In the genomic region with DNA sequence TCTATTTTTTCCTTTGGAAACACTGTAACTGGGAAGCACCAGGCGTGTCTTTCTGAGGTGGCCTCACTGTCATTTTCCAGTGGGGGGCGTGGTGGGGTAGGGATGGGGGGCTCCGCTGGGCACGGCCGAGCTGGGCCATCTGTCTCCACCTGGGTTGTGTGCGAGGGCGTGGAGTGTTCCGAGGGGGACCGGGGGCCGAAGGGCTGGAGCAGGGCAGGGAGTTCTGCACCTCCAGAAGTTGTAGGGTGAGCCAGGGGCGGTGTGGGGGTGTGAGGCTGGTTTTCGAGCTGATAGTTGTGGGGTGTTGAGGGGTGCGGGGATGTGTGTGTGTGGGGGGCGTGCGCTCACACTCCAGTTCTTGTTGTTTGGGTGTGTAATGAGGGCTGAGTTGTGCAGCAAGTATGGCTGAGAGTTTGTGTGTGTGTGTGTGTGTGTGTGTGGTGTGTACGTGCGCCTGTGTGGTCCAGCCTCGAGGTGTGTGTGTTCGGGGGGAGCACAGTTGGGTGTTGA, we compare ENCODE assay signal across 9 cellular contexts. TPM values are rescaled to one million over a fixed set of nuclear protein-coding genes. Genes with fewer than 3 reads are reported as not detected.
DNase-seq lines count a peak whose midpoint lies in the region; ATAC-seq, FAIRE-seq and TF ChIP-seq lines count a peak whose summit lies in the region.
"Had no signal": no experiment of that assay in that cellular context is flagged by ENCODE, and none has a peak within 500 bp of the region (broad histone marks: within the 10 kb centered on the region; RNA-seq: fewer than 3 reads in every experiment).

No MANE protein-coding gene starts in this region.

- ATAC-seq in HepG2, result no peak
- no peak for ATAC-seq in HG03135 (IDR thresholded peaks at IDR 0.05; ENCODE audit: unreplicated experiment)
- no peak for ATAC-seq in GM19467 (IDR thresholded peaks at IDR 0.05; ENCODE audit: unreplicated experiment)

- no peak for FAIRE-seq in astrocyte (lab: Jason Lieb, UNC)
- no peak for FAIRE-seq in HepG2 (lab: Jason Lieb, UNC)

- BruUV-seq in HepG2 (replicated peaks; lab: Mats Ljungman, UMichigan), result no TSS peak

- H3K4me3 Mint-ChIP-seq in astrocyte (ENCODE audit: unreplicated experiment), result peak overlapping the region; percentile 95

- intact Hi-C loops in HepG2 (cut with micrococcal nuclease; ENCODE audit: unreplicated experiment) (no loop called here), thyroid gland (cut with DNase I) (loop anchor here (5.0 kb wide), 1 partner anchor 72 kb away; a partner anchor contains a TSS)

- peak overlapping the region; percentile 90 for H3K27ac ChIP-seq in astrocyte (ENCODE audit: low read depth, low read length)
- peak overlapping the region; percentile 68 for H3K27ac ChIP-seq in HepG2 (ENCODE audit: extremely low read length, insufficient read depth, low read length)
- peak overlapping the region in 2 of 3 donors; percentile 71 to 73 for H3K27ac ChIP-seq in thyroid gland

- no peaks in the 10 kb centered on the region for H3K9me3 Mint-ChIP-seq in astrocyte (ENCODE audit: unreplicated experiment)

- WGBS in HepG2 (ENCODE audit: low lambda C conversion rate), result 48% methylated on average over 19 of the region's 19 CpGs
- WGBS in thyroid gland, 2 donors, result 2 to 3% methylated on average over 10 to 18 of the region's 19 CpGs

- H3K4me1 ChIP-seq in astrocyte (ENCODE audit: insufficient read depth, low read length), result peaks cover 23% of the 10 kb centered on the region
- peaks cover 26% of the 10 kb centered on the region for H3K4me1 ChIP-seq in HepG2 (ENCODE audit: insufficient read depth, low read length)
- peaks cover 47 to 57% of the 10 kb centered on the region in 2 donors for H3K4me1 ChIP-seq in thyroid gland

- TF ChIP-seq RAD21 in HepG2 (CRISPR knock-in tag; IDR thresholded peaks at IDR 0.05), result no peak

- peaks cover 11% of the 10 kb centered on the region for H3K27me3 ChIP-seq in astrocyte (ENCODE audit: insufficient read depth, low read length)
- H3K27me3 ChIP-seq in HepG2 (ENCODE audit: control insufficient read depth in 1 of 2, insufficient read depth in 2 of 2, low read length in 2 of 2), result no peaks in the 10 kb centered on the region; a peak in 1 of 5 replicates
- H3K27me3 ChIP-seq in thyroid gland, result no peaks in the 10 kb centered on the region

- peaks cover 40% of the 10 kb centered on the region for H3K79me2 ChIP-seq in astrocyte (ENCODE audit: insufficient read depth, low read length)
- H3K79me2 ChIP-seq in HepG2 (ENCODE audit: insufficient read depth, low read length), result no peaks in the 10 kb centered on the region

- H3K4me3 ChIP-seq in astrocyte (ENCODE audit: insufficient read depth, low read depth, low read length), result peak overlapping the region; percentile 94
- H3K4me3 ChIP-seq in HepG2 (replicated peaks in 1 of 3; ENCODE audit: insufficient read depth in 1 of 3, low read depth in 2 of 3, low read length in 3 of 3), result peak overlapping the region; percentile 62 to 73 (median 69)
- H3K4me3 ChIP-seq in thyroid gland (replicated peaks in 1 of 3), result peak overlapping the region; percentile 65 to 88 (median 70)

- CTCF ChIA-PET in HepG2 (lab: Yijun Ruan, JAX; ENCODE audit: low intra/inter-chr PET ratio, low total read pairs), result interaction anchor here (0.8 to 7.0 kb wide), 2 partner anchors 71 to 181 kb away, joined by 3 to 79 read pairs; a partner anchor contains a TSS

- in situ Hi-C loops in HepG2 (cut with HindIII; ENCODE audit: extremely low pct_ligation_motif_present, low pct_unique_long_range_greater_than_20kb), result no loop called here

- H2AFZ ChIP-seq in astrocyte (ENCODE audit: low read depth, low read length), result peak overlapping the region; percentile 98
- no peak overlapping the region for H2AFZ ChIP-seq in HepG2 (ENCODE audit: low read length)

- H3K27me3 Mint-ChIP-seq in astrocyte (ENCODE audit: low read depth, unreplicated experiment), result peaks cover 7% of the 10 kb centered on the region

- DNase-seq in NCI-H82 (lab: John Stamatoyannopoulos, UW) (peak; percentile 47), NCI-H82 treated with DMSO at 0.1 percent for 48 hours (lab: John Stamatoyannopoulos, UW; ENCODE audit: unreplicated experiment) (no peak), astrocyte (ENCODE audit: low read depth) (no peak), HepG2 (ENCODE audit: low spot score) (no peak), thyroid gland (peak; percentile 10 to 22), OCI-M2 (lab: John Stamatoyannopoulos, UW; ENCODE audit: unreplicated experiment) (no peak)

- H4K20me1 ChIP-seq in astrocyte (ENCODE audit: insufficient read depth, low read length), result peaks cover 45% of the 10 kb centered on the region
- H4K20me1 ChIP-seq in HepG2 (ENCODE audit: insufficient read depth, low read length), result no peaks in the 10 kb centered on the region

- H3K36me3 ChIP-seq in astrocyte (ENCODE audit: insufficient read depth, low read length) (no peaks in the 10 kb centered on the region), HepG2 (replicated peaks in 1 of 2; ENCODE audit: control insufficient read depth in 1 of 2, insufficient read depth in 2 of 2, low read length in 2 of 2) (no peaks in the 10 kb centered on the region), thyroid gland (no peaks in the 10 kb centered on the region)

- H3K27ac Mint-ChIP-seq in astrocyte (ENCODE audit: unreplicated experiment), result peak overlapping the region; percentile 80

- peak overlapping the region; percentile 93 for H3K9ac ChIP-seq in astrocyte (ENCODE audit: low read length)
- peak overlapping the region; percentile 79 for H3K9ac ChIP-seq in HepG2 (ENCODE audit: insufficient read depth, low read depth, low read length)

- TF ChIP-seq CTCF in astrocyte (IDR thresholded peaks at IDR 0.05; ENCODE audit: insufficient read depth, low read depth, low read length) (no peak), HepG2 (CRISPR knock-in tag; IDR thresholded peaks at IDR 0.05) (no peak), thyroid gland (IDR thresholded peaks at IDR 0.05) (no peak)

- TF ChIP-seq EP300 in HepG2 (IDR thresholded peaks at IDR 0.05; ENCODE audit: low read depth in 2 of 2, low read length in 2 of 2) (no peak), HepG2 (CRISPR knock-in tag; IDR thresholded peaks at IDR 0.05; ENCODE audit: borderline replicate concordance) (no peak)

- H3K9me3 ChIP-seq in astrocyte (ENCODE audit: insufficient read depth, low read depth, low read length), result no peaks in the 10 kb centered on the region
- H3K9me3 ChIP-seq in HepG2 (ENCODE audit: low read length), result no peaks in the 10 kb centered on the region
- no peaks in the 10 kb centered on the region for H3K9me3 ChIP-seq in thyroid gland

- POLR2A ChIA-PET in HepG2 (lab: Yijun Ruan, JAX), result interaction anchor here (3.6 to 4.3 kb wide), 2 partner anchors 42 to 71 kb away, joined by 23 to 33 read pairs; a partner anchor contains a TSS

- H3K4me2 ChIP-seq in astrocyte (ENCODE audit: low read length) (peak overlapping the region; percentile 100), HepG2 (ENCODE audit: low read depth, low read length) (peak overlapping the region; percentile 86)

- H3K4me1 Mint-ChIP-seq in astrocyte (ENCODE audit: low read depth, unreplicated experiment), result peaks cover 28% of the 10 kb centered on the region

- H3K36me3 Mint-ChIP-seq in astrocyte (ENCODE audit: low read depth, unreplicated experiment), result no peaks in the 10 kb centered on the region

- TF ChIP-seq POLR2A in HepG2 (IDR thresholded peaks at IDR 0.05; ENCODE audit: insufficient read depth in 1 of 2, low read depth in 2 of 2, low read length in 2 of 2) (no peak; a peak in 1 of 4 replicates), thyroid gland (IDR thresholded peaks at IDR 0.05) (no peak)

RNA-seq across cellular contexts. Expression of a gene that starts 10.8 kb away (rescaled TPM):
- 0.09 and 0.62 TPM in 2 replicates for total RNA-seq in astrocyte
- not detected in 2 replicates for total RNA-seq in HepG2 (2016; rRNA removed; fragmentation: Illumina TruSeq; extraction: Trizol)
- total RNA-seq in HepG2 (2016; cell fraction: cytosol; rRNA removed; fragmentation: Illumina TruSeq; extraction: Trizol; ENCODE audit: low read depth), result not detected in 2 replicates
- not detected in 2 replicates for total RNA-seq in HepG2 (2016; cell fraction: insoluble cytoplasmic fraction; rRNA removed; fragmentation: Illumina TruSeq; extraction: Trizol)
- not detected in 2 replicates for total RNA-seq in HepG2 (2016; cell fraction: membrane; rRNA removed; fragmentation: Illumina TruSeq; extraction: Trizol)
- total RNA-seq in HepG2 (2016; cell fraction: nucleus; rRNA removed; fragmentation: Illumina TruSeq; extraction: Trizol), result not detected in 2 replicates
- 0.04 TPM in 1 of 2 replicates, not detected in the other for polyA plus RNA-seq in HepG2 (2011; rRNA removed)
- 0.05 TPM in 1 of 2 replicates, not detected in the other for polyA plus RNA-seq in HepG2 (2011; cell fraction: cytosol; rRNA removed)
- 0.10 TPM in 1 of 2 replicates, not detected in the other for polyA plus RNA-seq in HepG2 (2011; cell fraction: nucleus; rRNA removed)
- polyA plus RNA-seq in HepG2 (2012), result 0.17 and 0.20 TPM in 2 replicates
- polyA plus RNA-seq in HepG2 (2016; cell fraction: cytosol; fragmentation: Illumina TruSeq; extraction: Trizol; ENCODE audit: low read depth), result not detected in 2 replicates
- not detected in 2 replicates for polyA plus RNA-seq in HepG2 (2016; cell fraction: insoluble cytoplasmic fraction; fragmentation: Illumina TruSeq; extraction: Trizol; ENCODE audit: low read depth)
- polyA plus RNA-seq in HepG2 (2016; cell fraction: membrane; fragmentation: Illumina TruSeq; extraction: Trizol; ENCODE audit: low read depth), result not detected in 2 replicates
- polyA plus RNA-seq in HepG2 (2016; cell fraction: nucleus; fragmentation: Illumina TruSeq; extraction: Trizol; ENCODE audit: insufficient read depth, low read depth), result not detected in 2 replicates
- not detected in 2 replicates for polyA minus RNA-seq in HepG2 (2011; rRNA and poly(A)+ RNA removed; ENCODE audit: low replicate concordance)
- not detected in 2 replicates for polyA minus RNA-seq in HepG2 (2011; cell fraction: cytosol; rRNA and poly(A)+ RNA removed)
- not detected in 2 replicates for polyA minus RNA-seq in HepG2 (2011; cell fraction: nucleus; rRNA and poly(A)+ RNA removed)
- total RNA-seq in thyroid gland, result 1 to 10 TPM in 2 of 4 donors, not detected in 2; 1.1 to 1.7 TPM

RNA-seq across cellular contexts. Expression of a gene that starts 18.7 kb away (rescaled TPM):
- total RNA-seq in astrocyte, result 19.1 and 21.4 TPM in 2 replicates
- 24.8 and 41.9 TPM in 2 replicates for total RNA-seq in HepG2 (2016; rRNA removed; fragmentation: Illumina TruSeq; extraction: Trizol)
- 4.7 and 5.1 TPM in 2 replicates for total RNA-seq in HepG2 (2016; cell fraction: cytosol; rRNA removed; fragmentation: Illumina TruSeq; extraction: Trizol; ENCODE audit: low read depth)
- total RNA-seq in HepG2 (2016; cell fraction: insoluble cytoplasmic fraction; rRNA removed; fragmentation: Illumina TruSeq; extraction: Trizol), result 26.5 and 41.5 TPM in 2 replicates
- total RNA-seq in HepG2 (2016; cell fraction: membrane; rRNA removed; fragmentation: Illumina TruSeq; extraction: Trizol), result 8.1 and 10.5 TPM in 2 replicates
- total RNA-seq in HepG2 (2016; cell fraction: nucleus; rRNA removed; fragmentation: Illumina TruSeq; extraction: Trizol), result 11.3 and 13.5 TPM in 2 replicates
- 13.3 and 14.6 TPM in 2 replicates for polyA plus RNA-seq in HepG2 (2011; rRNA removed)
- 16.9 and 20.8 TPM in 2 replicates for polyA plus RNA-seq in HepG2 (2011; cell fraction: cytosol; rRNA removed)
- polyA plus RNA-seq in HepG2 (2011; cell fraction: nucleus; rRNA removed), result 10.1 and 10.3 TPM in 2 replicates
- polyA plus RNA-seq in HepG2 (2012), result 9.8 and 13.0 TPM in 2 replicates
- 1.6 and 1.8 TPM in 2 replicates for polyA plus RNA-seq in HepG2 (2016; cell fraction: cytosol; fragmentation: Illumina TruSeq; extraction: Trizol; ENCODE audit: low read depth)
- 30.1 and 32.4 TPM in 2 replicates for polyA plus RNA-seq in HepG2 (2016; cell fraction: insoluble cytoplasmic fraction; fragmentation: Illumina TruSeq; extraction: Trizol; ENCODE audit: low read depth)
- polyA plus RNA-seq in HepG2 (2016; cell fraction: membrane; fragmentation: Illumina TruSeq; extraction: Trizol; ENCODE audit: low read depth), result 3.0 and 3.8 TPM in 2 replicates
- 14.5 and 16.1 TPM in 2 replicates for polyA plus RNA-seq in HepG2 (2016; cell fraction: nucleus; fragmentation: Illumina TruSeq; extraction: Trizol; ENCODE audit: insufficient read depth, low read depth)
- polyA minus RNA-seq in HepG2 (2011; rRNA and poly(A)+ RNA removed; ENCODE audit: low replicate concordance), result 25.6 and 33.0 TPM in 2 replicates
- 7.0 and 7.7 TPM in 2 replicates for polyA minus RNA-seq in HepG2 (2011; cell fraction: cytosol; rRNA and poly(A)+ RNA removed)
- polyA minus RNA-seq in HepG2 (2011; cell fraction: nucleus; rRNA and poly(A)+ RNA removed), result 4.4 and 5.3 TPM in 2 replicates
- 10 to 100 TPM; 10.7 to 15.9 (median 14.1) TPM for total RNA-seq in thyroid gland

RNA-seq across cellular contexts. Expression of a gene that starts 29.0 kb away (rescaled TPM):
- total RNA-seq in astrocyte, result 89.8 and 94.7 TPM in 2 replicates
- total RNA-seq in HepG2 (2016; rRNA removed; fragmentation: Illumina TruSeq; extraction: Trizol), result 20.3 and 26.6 TPM in 2 replicates
- total RNA-seq in HepG2 (2016; cell fraction: cytosol; rRNA removed; fragmentation: Illumina TruSeq; extraction: Trizol; ENCODE audit: low read depth), result 6.3 and 6.7 TPM in 2 replicates
- total RNA-seq in HepG2 (2016; cell fraction: insoluble cytoplasmic fraction; rRNA removed; fragmentation: Illumina TruSeq; extraction: Trizol), result 18.8 and 25.9 TPM in 2 replicates
- total RNA-seq in HepG2 (2016; cell fraction: membrane; rRNA removed; fragmentation: Illumina TruSeq; extraction: Trizol), result 19.1 and 20.9 TPM in 2 replicates
- total RNA-seq in HepG2 (2016; cell fraction: nucleus; rRNA removed; fragmentation: Illumina TruSeq; extraction: Trizol), result 28.7 and 30.0 TPM in 2 replicates
- 34.0 and 42.4 TPM in 2 replicates for polyA plus RNA-seq in HepG2 (2011; rRNA removed)
- polyA plus RNA-seq in HepG2 (2011; cell fraction: cytosol; rRNA removed), result 27.4 and 33.9 TPM in 2 replicates
- polyA plus RNA-seq in HepG2 (2011; cell fraction: nucleus; rRNA removed), result 28.1 and 30.8 TPM in 2 replicates
- 20.6 and 23.1 TPM in 2 replicates for polyA plus RNA-seq in HepG2 (2012)
- polyA plus RNA-seq in HepG2 (2016; cell fraction: cytosol; fragmentation: Illumina TruSeq; extraction: Trizol; ENCODE audit: low read depth), result 3.1 and 3.8 TPM in 2 replicates
- 19.0 and 21.5 TPM in 2 replicates for polyA plus RNA-seq in HepG2 (2016; cell fraction: insoluble cytoplasmic fraction; fragmentation: Illumina TruSeq; extraction: Trizol; ENCODE audit: low read depth)
- polyA plus RNA-seq in HepG2 (2016; cell fraction: membrane; fragmentation: Illumina TruSeq; extraction: Trizol; ENCODE audit: low read depth), result 11.4 and 13.6 TPM in 2 replicates
- 39.9 and 44.1 TPM in 2 replicates for polyA plus RNA-seq in HepG2 (2016; cell fraction: nucleus; fragmentation: Illumina TruSeq; extraction: Trizol; ENCODE audit: insufficient read depth, low read depth)
- 86.9 and 107 TPM in 2 replicates for polyA minus RNA-seq in HepG2 (2011; rRNA and poly(A)+ RNA removed; ENCODE audit: low replicate concordance)
- 18.9 and 25.6 TPM in 2 replicates for polyA minus RNA-seq in HepG2 (2011; cell fraction: cytosol; rRNA and poly(A)+ RNA removed)
- 30.5 and 36.2 TPM in 2 replicates for polyA minus RNA-seq in HepG2 (2011; cell fraction: nucleus; rRNA and poly(A)+ RNA removed)
- 10 to 100 TPM; 55.5 to 77.5 (median 71.6) TPM for total RNA-seq in thyroid gland

RNA-seq across cellular contexts. Expression of a gene that starts 41.4 kb away (rescaled TPM):
- total RNA-seq in astrocyte (62.5 and 92.1 TPM in 2 replicates), HepG2 (2016; rRNA removed; fragmentation: Illumina TruSeq; extraction: Trizol) (1.6 and 2.0 TPM in 2 replicates), thyroid gland (100 to 1,000 TPM; 107 to 343 (median 196) TPM)
- total RNA-seq in HepG2 (2016; cell fraction: cytosol; rRNA removed; fragmentation: Illumina TruSeq; extraction: Trizol; ENCODE audit: low read depth), result 0.71 TPM in 2 replicates
- total RNA-seq in HepG2 (2016; cell fraction: insoluble cytoplasmic fraction; rRNA removed; fragmentation: Illumina TruSeq; extraction: Trizol), result 1.5 and 1.9 TPM in 2 replicates
- 0.87 and 1.2 TPM in 2 replicates for total RNA-seq in HepG2 (2016; cell fraction: membrane; rRNA removed; fragmentation: Illumina TruSeq; extraction: Trizol)
- 3.8 and 5.3 TPM in 2 replicates for total RNA-seq in HepG2 (2016; cell fraction: nucleus; rRNA removed; fragmentation: Illumina TruSeq; extraction: Trizol)
- 10.4 and 23.3 TPM in 2 replicates for polyA plus RNA-seq in HepG2 (2011; rRNA removed)
- 10.6 and 20.0 TPM in 2 replicates for polyA plus RNA-seq in HepG2 (2011; cell fraction: cytosol; rRNA removed)
- polyA plus RNA-seq in HepG2 (2011; cell fraction: nucleus; rRNA removed), result 13.7 and 21.4 TPM in 2 replicates
- 10.2 and 20.7 TPM in 2 replicates for polyA plus RNA-seq in HepG2 (2012)
- polyA plus RNA-seq in HepG2 (2016; cell fraction: cytosol; fragmentation: Illumina TruSeq; extraction: Trizol; ENCODE audit: low read depth), result 2.0 and 2.4 TPM in 2 replicates
- 5.1 and 5.2 TPM in 2 replicates for polyA plus RNA-seq in HepG2 (2016; cell fraction: insoluble cytoplasmic fraction; fragmentation: Illumina TruSeq; extraction: Trizol; ENCODE audit: low read depth)
- polyA plus RNA-seq in HepG2 (2016; cell fraction: membrane; fragmentation: Illumina TruSeq; extraction: Trizol; ENCODE audit: low read depth), result 2.1 and 3.4 TPM in 2 replicates
- 15.9 and 17.7 TPM in 2 replicates for polyA plus RNA-seq in HepG2 (2016; cell fraction: nucleus; fragmentation: Illumina TruSeq; extraction: Trizol; ENCODE audit: insufficient read depth, low read depth)
- polyA minus RNA-seq in HepG2 (2011; rRNA and poly(A)+ RNA removed; ENCODE audit: low replicate concordance), result 8.2 TPM in 1 of 2 replicates, not detected in the other
- 4.2 and 11.2 TPM in 2 replicates for polyA minus RNA-seq in HepG2 (2011; cell fraction: cytosol; rRNA and poly(A)+ RNA removed)
- polyA minus RNA-seq in HepG2 (2011; cell fraction: nucleus; rRNA and poly(A)+ RNA removed), result 2.2 and 7.8 TPM in 2 replicates
- total RNA-seq: SK-MEL-5 had no signal

Comparison
In these comparisons a context has a peak if more than half of its experiments do, and no peak if none do; other contexts are left out.
1. DNase-seq: peak in NCI-H82 (single experiment) and thyroid gland (2 of 2); none in NCI-H82 treated with DMSO at 0.1 percent for 48 hours (single experiment), astrocyte (single experiment), HepG2 (single experiment) and OCI-M2 (single experiment).
2. Peak in every context shown above with its lines, with median percentiles within 50 percentile points of each other: H3K27ac ChIP-seq and H3K4me3 ChIP-seq.